Comparison of ENCODE assay signal across 8 cellular contexts in genomic region chr14:106308839-106309389, GRCh38.
A peak's percentile ranks its signal among the peaks of the same experiment; 100 is the strongest.
DNase-seq lines count a peak whose midpoint lies in the region; ATAC-seq and TF ChIP-seq lines count a peak whose summit lies in the region.

No MANE protein-coding gene starts in this region.

- no peak overlapping the region for H3K27ac Mint-ChIP-seq in glutamatergic neuron (ENCODE audit: unreplicated experiment)

- peaks cover 24% of the 10 kb centered on the region for H3K9me3 Mint-ChIP-seq in glutamatergic neuron (ENCODE audit: unreplicated experiment)

- no peaks in the 10 kb centered on the region for H3K4me1 Mint-ChIP-seq in glutamatergic neuron (ENCODE audit: low read depth, unreplicated experiment)

- peaks cover 18 to 22% of the 10 kb centered on the region in 2 experiments; a peak in 2 of 4 replicates for H3K9me3 ChIP-seq in HCT116 (ENCODE audit: control insufficient read depth in 1 of 2, insufficient read depth in 1 of 2, low read depth in 1 of 2, low read length in 2 of 2)

- no peak for TF ChIP-seq RAD21 in HCT116 (IDR thresholded peaks at IDR 0.05; ENCODE audit: low read depth)

- H3K27me3 ChIP-seq in HCT116 (ENCODE audit: insufficient read depth, low read length), result no peaks in the 10 kb centered on the region

- no peaks in the 10 kb centered on the region for H3K4me1 ChIP-seq in HCT116 (ENCODE audit: control insufficient read depth in 1 of 2, insufficient read depth in 2 of 2, low read length in 2 of 2)

- intact Hi-C loops in HCT116 (cut with micrococcal nuclease), result no loop called here

- CTCF ChIA-PET in HCT116 (lab: Charles Lee), result no interaction called here

- H3K36me3 ChIP-seq in HCT116 (ENCODE audit: control insufficient read depth in 1 of 2, insufficient read depth in 2 of 2, low read length in 2 of 2), result no peaks in the 10 kb centered on the region

- DNase-seq in GM13976 (ENCODE audit: low spot score) (peak; percentile 59), HCT116 (ENCODE audit: low read depth, low spot score) (no peak), NB4 (ENCODE audit: low read depth) (peak; percentile 81), glutamatergic neuron (no peak), C1 segment of cervical spinal cord (lab: John Stamatoyannopoulos, UW) (no peak), occipital lobe (lab: John Stamatoyannopoulos, UW) (no peak)
- peak; percentile 60 for DNase-seq in activated CD8-positive, alpha-beta memory T cell treated with anti-CD3 and anti-CD28 coated beads, Interleukin-2, amount 50 U/mL, for 4 hours
- DNase-seq in stimulated activated CD4-positive, alpha-beta T cell treated with anti-CD3 and anti-CD28 coated beads, TNF-alpha, amount 100 ng/mL, for 48 hours (ENCODE audit: low read depth in 3 of 3), result peak; percentile 95 to 98 (median 96)

- TF ChIP-seq CTCF in GM13976 (IDR thresholded peaks at IDR 0.05; ENCODE audit: borderline replicate concordance, control extremely low read depth, extremely low read depth, insufficient read depth, missing control alignments) (peak; percentile 62), HCT116 (IDR thresholded peaks at IDR 0.05 in 2 of 3, conservative IDR thresholded peaks at IDR 0.05 in 1 of 3; ENCODE audit: borderline replicate concordance in 1 of 3, insufficient read depth in 1 of 3, low read depth in 2 of 3, low read length in 2 of 3) (peak; percentile 66 to 99 (median 80)), NB4 (IDR thresholded peaks at IDR 0.05; ENCODE audit: low read depth, low read length) (peak; percentile 98), glutamatergic neuron (IDR thresholded peaks at IDR 0.05; ENCODE audit: partially characterized antibody, unreplicated experiment) (peak; percentile 38)

- POLR2A ChIA-PET in HCT116 (lab: Charles Lee), result no interaction called here

- H3K9me2 ChIP-seq in HCT116 (ENCODE audit: insufficient read depth), result no peaks in the 10 kb centered on the region

- H4K20me1 ChIP-seq in HCT116 (ENCODE audit: insufficient read depth), result no peaks in the 10 kb centered on the region; the same call in 1 of the 2 replicates

- BruUV-seq in HCT116 (replicated peaks; lab: Mats Ljungman, UMichigan), result no TSS peak

- H3K79me2 ChIP-seq in HCT116 (ENCODE audit: insufficient read depth, low read length), result no peaks in the 10 kb centered on the region

- ATAC-seq in HCT116, result no peak

- peaks cover 7% of the 10 kb centered on the region for H3K27me3 Mint-ChIP-seq in glutamatergic neuron (ENCODE audit: unreplicated experiment)

- no peak overlapping the region for H3K4me2 ChIP-seq in HCT116 (ENCODE audit: low read length)

- RAD21 ChIA-PET in HCT116 (lab: Charles Lee; ENCODE audit: low non-redundant PET in 1 of 2, low total read pairs in 2 of 2, uncharacterized antibody in 2 of 2, unreplicated experiment in 2 of 2), result no interaction called here

- H3K27ac ChIP-seq in HCT116 (ENCODE audit: low read depth, low read length), result no peak overlapping the region

- no peak overlapping the region for H3K9ac ChIP-seq in HCT116 (ENCODE audit: low read length)

- H3K36me3 Mint-ChIP-seq in glutamatergic neuron (ENCODE audit: unreplicated experiment), result no peaks in the 10 kb centered on the region

- TF ChIP-seq POLR2A in HCT116 (IDR thresholded peaks at IDR 0.05; ENCODE audit: borderline replicate concordance, extremely low read depth, insufficient read depth, insufficient read length) (no peak), NB4 (IDR thresholded peaks at IDR 0.05; ENCODE audit: extremely low read depth, insufficient read length) (no peak)

- no peak overlapping the region for H3K4me3 Mint-ChIP-seq in glutamatergic neuron (ENCODE audit: unreplicated experiment)

- H3K4me3 ChIP-seq in HCT116 (replicated peaks in 1 of 2; ENCODE audit: low read depth in 1 of 2, low read length in 2 of 2) (no peak overlapping the region), NB4 (ENCODE audit: low read depth, low read length) (no peak overlapping the region)

- in situ Hi-C loops in GM13976 (cut with MboI; ENCODE audit: low sequenced_read_pairs, unreplicated experiment), result no loop called here

- no peak overlapping the region for H2AFZ ChIP-seq in HCT116 (ENCODE audit: low read depth, low read length, poor library complexity, severe bottlenecking)

TF ChIP-seq in HCT116, 20 proteins besides CTCF, POLR2A, EP300 and RAD21:
- no peak for TF ChIP-seq FOSL1 (IDR thresholded peaks at IDR 0.05; ENCODE audit: low read depth)

Comparison
In these comparisons a context has a peak if more than half of its experiments do, and no peak if none do; other contexts are left out.
1. DNase-seq: peak in GM13976 (single experiment), NB4 (single experiment), activated CD8-positive, alpha-beta memory T cell treated with anti-CD3 and anti-CD28 coated beads, Interleukin-2, amount 50 U/mL, for 4 hours (single experiment) and stimulated activated CD4-positive, alpha-beta T cell treated with anti-CD3 and anti-CD28 coated beads, TNF-alpha, amount 100 ng/mL, for 48 hours (3 of 3); none in HCT116 (single experiment), glutamatergic neuron (single experiment), C1 segment of cervical spinal cord (0 of 14) and occipital lobe (single experiment).
2. CTCF ChIP-seq: peak in every context shown above with its lines; median percentile 98 in NB4; 80 in HCT116; 62 in GM13976; 38 in glutamatergic neuron.